ENCODE assay signal across 8 cellular contexts in the genomic region with DNA sequence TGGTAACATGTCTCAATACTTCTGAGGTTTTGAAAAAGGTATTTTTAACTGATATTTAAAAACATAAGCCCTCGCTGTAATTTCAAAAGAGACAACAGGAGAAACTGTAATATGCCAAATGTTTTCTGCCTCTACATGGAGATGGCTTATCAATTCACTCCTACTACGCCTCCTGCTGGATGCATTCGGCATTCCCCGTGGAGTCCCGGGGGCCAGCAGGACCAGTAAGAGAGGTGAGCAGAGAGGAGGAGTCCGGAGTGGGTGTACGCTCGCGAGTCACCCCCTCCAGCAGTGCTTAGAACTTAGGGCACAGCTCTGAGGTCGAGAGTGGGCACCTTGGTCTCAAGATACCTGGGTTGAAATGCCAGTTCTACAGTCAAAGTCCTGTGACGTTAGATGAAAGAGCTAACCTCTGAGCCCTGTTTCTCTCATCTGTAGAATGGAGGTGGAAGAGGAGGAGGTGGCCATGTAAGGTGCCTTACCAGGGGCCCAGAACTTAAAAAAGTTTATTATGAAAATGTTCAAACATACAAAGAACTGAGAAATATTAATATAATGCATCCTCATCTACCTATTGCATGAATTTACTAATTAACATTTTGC.
DNase-seq lines count a peak whose midpoint lies in the region; ATAC-seq and TF ChIP-seq lines count a peak whose summit lies in the region.

No MANE protein-coding gene starts in this region.

- H3K4me1 ChIP-seq in colonic mucosa: no peaks in the 10 kb centered on the region

- ATAC-seq in HG02642 (IDR thresholded peaks at IDR 0.05; ENCODE audit: poor library complexity, unreplicated experiment) (no peak), omental fat pad (ENCODE audit: low FRiP score) (no peak)

- H3K4me2 ChIP-seq in SU-DHL-6 (ENCODE audit: low read depth, low read length, poor library complexity, severe bottlenecking): no peak overlapping the region

- H3K27me3 Mint-ChIP-seq in nephron progenitor cell (ENCODE audit: low read depth, poor library complexity): peaks cover 4% of the 10 kb centered on the region

- H3K9me3 ChIP-seq in SU-DHL-6 (ENCODE audit: insufficient read depth, low read length) (no peaks in the 10 kb centered on the region), colonic mucosa (no peaks in the 10 kb centered on the region)

- H4K20me1 ChIP-seq in SU-DHL-6 (ENCODE audit: low read depth, low read length): no peaks in the 10 kb centered on the region

- H3K9ac ChIP-seq in SU-DHL-6 (ENCODE audit: low read length): no peak overlapping the region
- no peak overlapping the region for H3K9ac ChIP-seq in colonic mucosa (ENCODE audit: low read depth in 2 of 2, low read length in 2 of 2)

- TF ChIP-seq CTCF in BJ (IDR thresholded peaks at IDR 0.05; ENCODE audit: insufficient read depth, low read depth, low read length) (peak; percentile 76), SU-DHL-6 (IDR thresholded peaks at IDR 0.05; ENCODE audit: insufficient read depth, low read length, poor library complexity, severe bottlenecking) (peak; percentile 47), colonic mucosa (IDR thresholded peaks at IDR 0.05) (peak; percentile 65), nephron progenitor cell (IDR thresholded peaks at IDR 0.05) (peak; percentile 77), omental fat pad (IDR thresholded peaks at IDR 0.05) (no peak)

- H3K79me2 ChIP-seq in SU-DHL-6 (ENCODE audit: insufficient read depth, low read length): no peaks in the 10 kb centered on the region

- H3K27ac ChIP-seq in SU-DHL-6 (ENCODE audit: low read depth, low read length) (no peak overlapping the region), colonic mucosa (no peak overlapping the region)

- intact Hi-C loops in colonic mucosa (cut with DNase I): no loop called here

- H2AFZ ChIP-seq in SU-DHL-6 (ENCODE audit: low read depth, low read length, severe bottlenecking): no peak overlapping the region

- H3K27me3 ChIP-seq in BJ (ENCODE audit: control insufficient read depth, insufficient read depth, low read length) (no peaks in the 10 kb centered on the region), SU-DHL-6 (ENCODE audit: low read length) (no peaks in the 10 kb centered on the region), colonic mucosa (no peaks in the 10 kb centered on the region)

- H3K4me3 ChIP-seq in BJ (ENCODE audit: low read depth, low read length): no peak overlapping the region
- no peak overlapping the region for H3K4me3 ChIP-seq in SU-DHL-6 (ENCODE audit: insufficient read depth, low read length, poor library complexity, severe bottlenecking)
- H3K4me3 ChIP-seq in colonic mucosa: no peak overlapping the region

- H3K27ac Mint-ChIP-seq in nephron progenitor cell: peak overlapping the region; percentile 79

- CTCF ChIA-PET in BJ (lab: Yijun Ruan, JAX): interaction anchor here (0.6 to 5.1 kb wide), 18 partner anchors 9 to 618 kb away, joined by 3 to 33 read pairs (median 4); no protein-coding TSS in a partner anchor

- H3K36me3 ChIP-seq in BJ (ENCODE audit: control insufficient read depth, insufficient read depth, low read length) (peaks cover 25% of the 10 kb centered on the region), SU-DHL-6 (ENCODE audit: low read length) (no peaks in the 10 kb centered on the region), colonic mucosa (peaks cover 3% of the 10 kb centered on the region)

- H3K9me3 Mint-ChIP-seq in nephron progenitor cell: no peaks in the 10 kb centered on the region

- peaks cover 56% of the 10 kb centered on the region for H3K4me1 Mint-ChIP-seq in nephron progenitor cell

- peaks cover 62% of the 10 kb centered on the region for H3K36me3 Mint-ChIP-seq in nephron progenitor cell (ENCODE audit: low read depth)

- H3F3A ChIP-seq in SU-DHL-6 (ENCODE audit: insufficient read depth): no peaks in the 10 kb centered on the region

- DNase-seq in BJ (ENCODE audit: low read depth): no peak
- peak; percentile 30 for DNase-seq in H4 (ENCODE audit: low spot score)
- DNase-seq in colonic mucosa: no peak
- peak; percentile 75 for DNase-seq in nephron progenitor cell
- DNase-seq in mucosa of gallbladder (ENCODE audit: low spot score): no peak
- DNase-seq in omental fat pad (ENCODE audit: low spot score): no peak

- POLR2A ChIA-PET in BJ (lab: Charles Lee): interaction anchor here (0.6 kb wide), 1 partner anchor 12 kb away, joined by 3 read pairs; no protein-coding TSS in a partner anchor

- no peaks in the 10 kb centered on the region for H3K9me2 ChIP-seq in SU-DHL-6 (replicated peaks; ENCODE audit: insufficient read depth, low read length)

- H3K4me3 Mint-ChIP-seq in nephron progenitor cell: no peak overlapping the region

Comparison
In these comparisons a context has a peak if more than half of its experiments do, and no peak if none do; other contexts are left out.
1. DNase-seq: peak in H4 (single experiment) and nephron progenitor cell (single experiment); none in BJ (single experiment), colonic mucosa (single experiment), mucosa of gallbladder (single experiment) and omental fat pad (single experiment).
2. CTCF ChIP-seq: peak in BJ (single experiment), SU-DHL-6 (single experiment), colonic mucosa (single experiment) and nephron progenitor cell (single experiment); none in omental fat pad (0 of 3).